ENCODE assay signal across 9 cellular contexts in genomic region chr6:153312633-153313032, GRCh38.
A peak's percentile ranks its signal among the peaks of the same experiment; 100 is the strongest.
DNase-seq lines count a peak whose midpoint lies in the region; ATAC-seq and TF ChIP-seq lines count a peak whose summit lies in the region.
"Had no signal": no experiment of that assay in that cellular context is flagged by ENCODE, and none has a peak within 500 bp of the region (broad histone marks: within the 10 kb centered on the region; RNA-seq: fewer than 3 reads in every experiment).

No MANE protein-coding gene starts in this region.

- ATAC-seq in GM21381 (IDR thresholded peaks at IDR 0.05; ENCODE audit: unreplicated experiment): peak; percentile 73
- ATAC-seq in left lobe of liver: no peak
- no peak for ATAC-seq in GM21528 (IDR thresholded peaks at IDR 0.05; ENCODE audit: low FRiP score, unreplicated experiment)
- ATAC-seq: psoas muscle had no signal

- no peak overlapping the region for H3K27ac Mint-ChIP-seq in chondrocyte (ENCODE audit: unreplicated experiment)

- no peaks in the 10 kb centered on the region for H3K9me3 Mint-ChIP-seq in chondrocyte (ENCODE audit: low read depth)

- H3K4me1 ChIP-seq in Karpas-422 (ENCODE audit: low read length): no peaks in the 10 kb centered on the region
- H3K4me1 ChIP-seq: psoas muscle had no signal

- no peak overlapping the region for H2AFZ ChIP-seq in Karpas-422 (ENCODE audit: low read length)

- H3K36me3 ChIP-seq in Karpas-422 (ENCODE audit: insufficient read depth, low read length): no peaks in the 10 kb centered on the region

- H3K4me3 ChIP-seq in Karpas-422 (ENCODE audit: low read length): no peak overlapping the region
- H3K4me3 ChIP-seq: psoas muscle had no signal

- H3K27ac ChIP-seq in Karpas-422 (ENCODE audit: low read length): no peak overlapping the region
- H3K27ac ChIP-seq: psoas muscle had no signal

- H4K20me1 ChIP-seq in Karpas-422 (ENCODE audit: insufficient read depth, low read depth, low read length): no peaks in the 10 kb centered on the region

- H3K4me3 Mint-ChIP-seq in chondrocyte (ENCODE audit: unreplicated experiment): no peak overlapping the region

- H3K36me3 Mint-ChIP-seq in chondrocyte (ENCODE audit: low read depth): no peaks in the 10 kb centered on the region

- H3K4me1 Mint-ChIP-seq in chondrocyte (ENCODE audit: low read depth): no peaks in the 10 kb centered on the region

- no peaks in the 10 kb centered on the region for H3K9me3 ChIP-seq in Karpas-422 (ENCODE audit: low read length)
- H3K9me3 ChIP-seq: psoas muscle had no signal

- H3K9me2 ChIP-seq in Karpas-422 (replicated peaks; ENCODE audit: insufficient read depth, low read length): no peaks in the 10 kb centered on the region

- DNase-seq in DMS53 (lab: John Stamatoyannopoulos, UW) (peak; percentile 73), Karpas-422 (peak; percentile 75), OCI-M1 (lab: John Stamatoyannopoulos, UW) (peak; percentile 82), chondrocyte (ENCODE audit: low spot score) (no peak), myocyte (ENCODE audit: low read depth) (peak; percentile 76), left lobe of liver (ENCODE audit: low spot score) (no peak)

- no peaks in the 10 kb centered on the region for H3K79me2 ChIP-seq in Karpas-422 (ENCODE audit: low read length)

- TF ChIP-seq CTCF in chondrocyte (IDR thresholded peaks at IDR 0.05): peak; percentile 84

- no peak overlapping the region for H3K9ac ChIP-seq in Karpas-422 (ENCODE audit: low read length)

- H3K4me2 ChIP-seq in Karpas-422 (ENCODE audit: low read depth, low read length, poor library complexity, severe bottlenecking): no peak overlapping the region

- H3K27me3 ChIP-seq in Karpas-422 (ENCODE audit: low read length): no peaks in the 10 kb centered on the region

- peaks cover 55% of the 10 kb centered on the region for H3K27me3 Mint-ChIP-seq in chondrocyte (ENCODE audit: low read depth)

Comparison
In these comparisons a context has a peak if more than half of its experiments do, and no peak if none do; other contexts are left out.
1. DNase-seq: peak in DMS53 (single experiment), Karpas-422 (single experiment), OCI-M1 (single experiment) and myocyte (single experiment); none in chondrocyte (single experiment) and left lobe of liver (single experiment).